8 cellular contexts compared by ENCODE assay signal in the genomic region with DNA sequence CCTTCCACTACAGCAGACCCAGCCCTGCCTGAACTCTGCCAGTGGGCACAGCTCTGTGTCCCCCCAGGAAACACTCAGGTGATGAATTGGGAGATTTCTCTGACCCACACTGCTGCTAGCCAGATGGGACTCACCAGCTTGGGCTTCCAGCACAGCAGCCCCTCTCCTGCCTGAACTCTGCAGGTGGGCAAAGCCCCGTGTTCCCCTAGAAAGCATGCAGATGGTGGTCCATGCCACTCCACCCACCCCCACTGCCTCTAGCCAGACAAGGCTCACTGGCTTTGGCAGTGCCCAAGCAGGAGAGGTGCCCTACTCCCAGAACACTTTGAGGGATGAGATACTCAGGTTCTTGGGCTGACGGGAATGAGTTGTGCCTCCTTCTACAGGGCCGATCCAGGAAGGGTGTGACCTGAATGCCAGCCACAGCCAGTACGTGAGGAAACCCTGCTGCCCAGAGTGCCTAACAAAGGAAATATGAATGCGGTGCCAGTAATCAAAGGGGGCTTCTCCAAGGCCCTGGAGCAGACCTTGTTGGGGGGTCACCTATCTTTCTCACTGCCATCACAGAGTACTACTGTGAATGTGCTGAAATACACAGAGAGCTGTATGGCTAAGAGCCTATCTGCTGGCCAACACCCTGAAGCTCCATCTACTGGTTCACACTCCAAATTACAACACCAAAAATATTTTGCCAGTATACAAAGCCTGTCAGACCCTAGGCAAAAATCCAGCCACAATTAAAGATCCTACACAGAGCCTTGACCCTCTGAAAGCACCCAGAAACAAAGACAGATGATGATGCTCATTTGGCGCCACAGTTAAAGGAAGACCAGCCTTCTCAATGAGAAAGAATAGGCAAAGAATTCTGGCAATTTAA.
A peak's percentile ranks its signal among the peaks of the same experiment; 100 is the strongest.
DNase-seq lines count a peak whose midpoint lies in the region; ATAC-seq and TF ChIP-seq lines count a peak whose summit lies in the region.

No MANE protein-coding gene starts in this region.

- peaks cover 5% of the 10 kb centered on the region for H3K36me3 Mint-ChIP-seq in T-helper 1 cell treated with Interleukin-12 subunit alpha and Interleukin-12 subunit beta and Interleukin-4 antibody, amounts not matched to agents 30 μg/mL and 1 μg/mL, for 36 hours (ENCODE audit: low read depth)

- H3K9me3 Mint-ChIP-seq in T-helper 1 cell treated with Interleukin-12 subunit alpha and Interleukin-12 subunit beta and Interleukin-4 antibody, amounts not matched to agents 30 μg/mL and 1 μg/mL, for 36 hours = no peaks in the 10 kb centered on the region

- H3K4me3 Mint-ChIP-seq in T-helper 1 cell treated with Interleukin-12 subunit alpha and Interleukin-12 subunit beta and Interleukin-4 antibody, amounts not matched to agents 30 μg/mL and 1 μg/mL, for 36 hours = no peak overlapping the region

- H3K27me3 Mint-ChIP-seq in T-helper 1 cell treated with Interleukin-12 subunit alpha and Interleukin-12 subunit beta and Interleukin-4 antibody, amounts not matched to agents 30 μg/mL and 1 μg/mL, for 36 hours (ENCODE audit: low read depth) = no peaks in the 10 kb centered on the region

- peaks cover 19% of the 10 kb centered on the region for H3K4me1 Mint-ChIP-seq in T-helper 1 cell treated with Interleukin-12 subunit alpha and Interleukin-12 subunit beta and Interleukin-4 antibody, amounts not matched to agents 30 μg/mL and 1 μg/mL, for 36 hours (ENCODE audit: low read depth)

- DNase-seq in NCI-H82 (lab: John Stamatoyannopoulos, UW) (peak; percentile 61), NCI-H82 treated with DMSO at 0.1 percent for 48 hours (lab: John Stamatoyannopoulos, UW; ENCODE audit: unreplicated experiment) (no peak), fibroblast of villous mesenchyme (ENCODE audit: low read depth) (peak; percentile 58), NCI-H2196 treated with DMSO at 0.1 percent for 48 hours (lab: John Stamatoyannopoulos, UW; ENCODE audit: unreplicated experiment) (no peak)

- TF ChIP-seq CTCF in fibroblast of villous mesenchyme (IDR thresholded peaks at IDR 0.05; ENCODE audit: insufficient read depth, low read depth, low read length) = peak; percentile 65

- peak overlapping the region; percentile 56 for H3K27ac Mint-ChIP-seq in T-helper 1 cell treated with Interleukin-12 subunit alpha and Interleukin-12 subunit beta and Interleukin-4 antibody, amounts not matched to agents 30 μg/mL and 1 μg/mL, for 36 hours

- peak; percentile 95 for ATAC-seq in HG02885 (IDR thresholded peaks at IDR 0.05; ENCODE audit: poor library complexity, unreplicated experiment)
- no peak for ATAC-seq in HG03439 (IDR thresholded peaks at IDR 0.05; ENCODE audit: unreplicated experiment)
- ATAC-seq in GM18511 (IDR thresholded peaks at IDR 0.05; ENCODE audit: unreplicated experiment) = no peak

- H3K4me3 ChIP-seq in fibroblast of villous mesenchyme (ENCODE audit: low read depth, low read length) = no peak overlapping the region

Comparison
In these comparisons a context has a peak if more than half of its experiments do, and no peak if none do; other contexts are left out.
1. DNase-seq: peak in NCI-H82 (single experiment) and fibroblast of villous mesenchyme (single experiment); none in NCI-H82 treated with DMSO at 0.1 percent for 48 hours (single experiment) and NCI-H2196 treated with DMSO at 0.1 percent for 48 hours (single experiment).